ENCODE assay signal across 13 cellular contexts in the genomic region with DNA sequence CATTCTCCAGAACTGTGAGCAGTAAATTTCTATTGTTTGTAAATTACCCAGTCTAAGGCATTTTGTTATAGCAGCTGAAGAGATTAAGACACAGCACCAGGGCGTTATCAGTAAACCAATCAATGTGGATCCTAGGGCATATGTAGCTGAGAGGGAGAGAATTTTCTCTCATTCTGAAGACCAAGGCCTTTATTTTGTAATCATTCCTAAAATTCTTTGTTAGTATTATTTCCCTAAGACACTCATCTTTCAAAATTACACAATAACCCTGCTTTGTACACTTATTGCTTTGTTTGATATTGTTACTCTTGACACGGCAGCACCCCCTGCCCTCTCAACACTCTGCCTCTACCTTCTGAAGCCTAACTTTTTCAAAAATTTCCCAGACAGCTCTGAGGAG.
DNase-seq lines count a peak whose midpoint lies in the region; ATAC-seq and TF ChIP-seq lines count a peak whose summit lies in the region.
"Had no signal": no experiment of that assay in that cellular context is flagged by ENCODE, and none has a peak within 500 bp of the region (broad histone marks: within the 10 kb centered on the region; RNA-seq: fewer than 3 reads in every experiment).

No MANE protein-coding gene starts in this region.

- no peaks in the 10 kb centered on the region for H3K9me2 ChIP-seq in GM23248 (ENCODE audit: insufficient read depth)

- H3K36me3 Mint-ChIP-seq in chondrocyte (ENCODE audit: low read depth) = no peaks in the 10 kb centered on the region
- H3K36me3 Mint-ChIP-seq in activated T-cell treated with anti-CD3 and anti-CD28 coated beads, Interleukin-2, amount 50 U/mL, for 72 hours (ENCODE audit: insufficient read depth in 2 of 2) = no peaks in the 10 kb centered on the region

- no peaks in the 10 kb centered on the region for H3K27me3 ChIP-seq in GM23248 (replicated peaks; ENCODE audit: insufficient read depth)
- H3K27me3 ChIP-seq: BLaER1 had no signal

- no peak overlapping the region; the same call in 1 of the 2 replicates for H2AFZ ChIP-seq in GM23248

- ATAC-seq in HG03108 (IDR thresholded peaks at IDR 0.05; ENCODE audit: unreplicated experiment) = no peak
- ATAC-seq in activated T-cell treated with anti-CD3 and anti-CD28 coated beads, Interleukin-2, amount 50 U/mL, for 72 hours (replicated peaks in 1 of 2) = no peak
- ATAC-seq in GM21423 (IDR thresholded peaks at IDR 0.05; ENCODE audit: unreplicated experiment) = no peak
- ATAC-seq: A549 had no signal

- H3K9me3 ChIP-seq in GM23248 (ENCODE audit: low read depth) = no peaks in the 10 kb centered on the region
- H3K9me3 ChIP-seq: A549, BLaER1 had no signal

- H3K9me3 Mint-ChIP-seq in chondrocyte (ENCODE audit: low read depth) = peaks cover 3% of the 10 kb centered on the region
- H3K9me3 Mint-ChIP-seq in activated T-cell treated with anti-CD3 and anti-CD28 coated beads, Interleukin-2, amount 50 U/mL, for 72 hours = peaks cover 0 to 3% of the 10 kb centered on the region in 2 donors
- H3K9me3 Mint-ChIP-seq: CD4-positive, alpha-beta T cell had no signal

- TF ChIP-seq CTCF in chondrocyte (IDR thresholded peaks at IDR 0.05) = no peak

- DNase-seq in GM23248 (peak; percentile 15), chondrocyte (ENCODE audit: low spot score) (no peak), iris pigment epithelial cell (ENCODE audit: low read depth) (peak; percentile 51), KG1 (lab: John Stamatoyannopoulos, UW) (no peak)
- no peak for DNase-seq in activated T-cell treated with anti-CD3 and anti-CD28 coated beads, Interleukin-2, amount 50 U/mL, for 72 hours
- DNase-seq: AML-193; Calu3; CD4-positive, alpha-beta T cell; DMS 273 treated with DMSO at 0.1 percent for 48 hours had no signal

- no peaks in the 10 kb centered on the region for H3K79me2 ChIP-seq in GM23248 (ENCODE audit: insufficient read depth)

- WGBS in GM23248 (ENCODE audit: low coverage in 1 of 2, low lambda C conversion rate in 2 of 2, missing lambda C conversion rate in 2 of 2), 2 experiments = 65 to 74% methylated on average over 2 of the region's 2 CpGs

- no peak overlapping the region for H3K4me3 Mint-ChIP-seq in chondrocyte (ENCODE audit: unreplicated experiment)
- H3K4me3 Mint-ChIP-seq in activated T-cell treated with anti-CD3 and anti-CD28 coated beads, Interleukin-2, amount 50 U/mL, for 72 hours = no peak overlapping the region
- H3K4me3 Mint-ChIP-seq: CD4-positive, alpha-beta T cell had no signal

- H3K4me1 Mint-ChIP-seq in chondrocyte (ENCODE audit: low read depth) = peaks cover 60% of the 10 kb centered on the region
- H3K4me1 Mint-ChIP-seq in activated T-cell treated with anti-CD3 and anti-CD28 coated beads, Interleukin-2, amount 50 U/mL, for 72 hours (ENCODE audit: low read depth) = no peaks in the 10 kb centered on the region

- no peak overlapping the region for H3K9ac ChIP-seq in GM23248
- H3K9ac ChIP-seq: BLaER1 had no signal

- no peaks in the 10 kb centered on the region for H3K27me3 Mint-ChIP-seq in chondrocyte (ENCODE audit: low read depth)
- H3K27me3 Mint-ChIP-seq in activated T-cell treated with anti-CD3 and anti-CD28 coated beads, Interleukin-2, amount 50 U/mL, for 72 hours (ENCODE audit: low read depth) = no peaks in the 10 kb centered on the region
- H3K27me3 Mint-ChIP-seq: CD4-positive, alpha-beta T cell had no signal

- peaks cover 18% of the 10 kb centered on the region for H3K4me1 ChIP-seq in GM23248 (ENCODE audit: insufficient read depth)
- H3K4me1 ChIP-seq: BLaER1 had no signal

- no peak overlapping the region for H3K27ac ChIP-seq in GM23248
- H3K27ac ChIP-seq: A549, BLaER1 had no signal

- peak overlapping the region; percentile 28 for H3K27ac Mint-ChIP-seq in chondrocyte (ENCODE audit: unreplicated experiment)
- H3K27ac Mint-ChIP-seq in activated T-cell treated with anti-CD3 and anti-CD28 coated beads, Interleukin-2, amount 50 U/mL, for 72 hours = no peak overlapping the region
- H3K27ac Mint-ChIP-seq: CD4-positive, alpha-beta T cell had no signal

- no peak overlapping the region for H3K4me3 ChIP-seq in GM23248
- H3K4me3 ChIP-seq: A549, BLaER1 had no signal

- in situ Hi-C loops in GM23248 (cut with MboI) = no loop called here

- H3K4me2 ChIP-seq in GM23248 (ENCODE audit: unreplicated experiment) = no peak overlapping the region
- H3K4me2 ChIP-seq: A549, BLaER1 had no signal

- H3K36me3 ChIP-seq in GM23248 (ENCODE audit: low read depth) = no peaks in the 10 kb centered on the region
- H3K36me3 ChIP-seq: BLaER1 had no signal

- H3F3A ChIP-seq in GM23248 (ENCODE audit: insufficient read depth) = no peaks in the 10 kb centered on the region; the same call in 1 of the 2 replicates

- H4K20me1 ChIP-seq in GM23248 (ENCODE audit: insufficient read depth) = no peaks in the 10 kb centered on the region
- H4K20me1 ChIP-seq: BLaER1 had no signal

Comparison
In these comparisons a context has a peak if more than half of its experiments do, and no peak if none do; other contexts are left out.
1. DNase-seq: peak in GM23248 (single experiment) and iris pigment epithelial cell (single experiment); none in chondrocyte (single experiment), activated T-cell treated with anti-CD3 and anti-CD28 coated beads, Interleukin-2, amount 50 U/mL, for 72 hours (0 of 2) and KG1 (single experiment).